Comparison of ENCODE assay signal across 18 cellular contexts in the genomic region with DNA sequence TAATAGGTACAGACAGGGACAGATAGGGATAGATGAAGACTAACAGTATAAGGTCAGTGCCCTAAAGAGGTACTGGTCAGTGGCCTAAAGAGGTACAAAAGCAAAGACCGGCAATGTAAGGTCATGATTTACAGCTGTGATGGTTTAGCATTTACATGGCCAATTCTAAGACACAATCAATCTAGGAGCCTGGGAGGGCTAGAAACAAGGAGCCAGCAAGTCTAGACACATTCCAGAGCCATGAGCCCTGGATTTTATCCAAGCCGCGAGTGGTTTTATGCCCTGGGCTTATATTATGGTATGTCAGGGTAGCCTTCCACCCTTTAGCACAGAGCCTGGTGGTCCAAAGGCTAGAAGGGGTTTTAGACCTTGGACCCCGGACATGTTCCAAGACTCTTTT.
DNase-seq lines count a peak whose midpoint lies in the region; ATAC-seq and TF ChIP-seq lines count a peak whose summit lies in the region.
"Had no signal": no experiment of that assay in that cellular context is flagged by ENCODE, and none has a peak within 500 bp of the region (broad histone marks: within the 10 kb centered on the region; RNA-seq: fewer than 3 reads in every experiment).

No MANE protein-coding gene starts in this region.

- POLR2A ChIA-PET in MCF 10A (lab: Yijun Ruan, JAX): no interaction called here

- H3K9me3 Mint-ChIP-seq in MCF 10A (ENCODE audit: unreplicated experiment): no peaks in the 10 kb centered on the region

- no peak for TF ChIP-seq POLR2A in breast epithelium (IDR thresholded peaks at IDR 0.05)
- no peak for TF ChIP-seq POLR2A in body of pancreas (IDR thresholded peaks at IDR 0.05)

- intact Hi-C loops in MCF 10A (cut with micrococcal nuclease) (no loop called here), breast epithelium (cut with DNase I; ENCODE audit: low total_unique reads) (no loop called here), body of pancreas (cut with DNase I) (no loop called here)

- ATAC-seq in foreskin keratinocyte (no peak), body of pancreas (no peak), HG03045 (IDR thresholded peaks at IDR 0.05; ENCODE audit: unreplicated experiment) (no peak)

- H3K27me3 ChIP-seq in breast epithelium: no peaks in the 10 kb centered on the region
- no peaks in the 10 kb centered on the region for H3K27me3 ChIP-seq in adipocyte (replicated peaks; ENCODE audit: control insufficient read depth, insufficient read depth, low read length)
- H3K27me3 ChIP-seq in foreskin keratinocyte: no peaks in the 10 kb centered on the region
- no peaks in the 10 kb centered on the region for H3K27me3 ChIP-seq in body of pancreas
- H3K27me3 ChIP-seq: BLaER1 had no signal

- DNase-seq in MCF 10A (ENCODE audit: unreplicated experiment) (peak; percentile 35), breast epithelium (ENCODE audit: low spot score in 2 of 2) (no peak), adipocyte (ENCODE audit: low read depth) (peak; percentile 25), foreskin keratinocyte (peak; percentile 9 to 29), body of pancreas (no peak), NCI-H128 (lab: John Stamatoyannopoulos, UW; ENCODE audit: unreplicated experiment) (no peak), cortex of kidney (lab: John Stamatoyannopoulos, UW) (no peak)
- DNase-seq: CD8-positive, alpha-beta memory T cell; DND-41; HFFc6; NCI-H1417; NCI-H1930; NCI-H446; NCI-H69; RPMI8226 had no signal

- H3K27ac Mint-ChIP-seq in MCF 10A (ENCODE audit: low read depth, unreplicated experiment): no peak overlapping the region
- H3K27ac Mint-ChIP-seq: CD8-positive, alpha-beta memory T cell; HFFc6 had no signal

- BruUV-seq in MCF 10A (replicated peaks; lab: Mats Ljungman, UMichigan): no TSS peak

- 74 to 77% methylated on average over 4 of the region's 4 CpGs for WGBS in body of pancreas, 2 donors

- CTCF ChIA-PET in MCF 10A (lab: Yijun Ruan, JAX): interaction anchor here (0.6 kb wide), 1 partner anchor 118 kb away, joined by 3 read pairs; no protein-coding TSS in a partner anchor

- no peaks in the 10 kb centered on the region for H3K36me3 Mint-ChIP-seq in MCF 10A (ENCODE audit: insufficient read depth, unreplicated experiment)
- H3K36me3 Mint-ChIP-seq: CD8-positive, alpha-beta memory T cell had no signal

- H3K36me3 ChIP-seq in breast epithelium (no peaks in the 10 kb centered on the region), adipocyte (ENCODE audit: control insufficient read depth, insufficient read depth, low read length, severe bottlenecking) (no peaks in the 10 kb centered on the region), body of pancreas (replicated peaks in 1 of 2; ENCODE audit: insufficient read depth in 1 of 2, low read depth in 2 of 2) (no peaks in the 10 kb centered on the region)
- H3K36me3 ChIP-seq: BLaER1 had no signal

- TF ChIP-seq CTCF in MCF 10A (IDR thresholded peaks at IDR 0.05; ENCODE audit: unreplicated experiment) (no peak), breast epithelium (IDR thresholded peaks at IDR 0.05) (no peak), foreskin keratinocyte (conservative IDR thresholded peaks at IDR 0.05) (no peak), body of pancreas (IDR thresholded peaks at IDR 0.05) (no peak)

- H3K4me3 ChIP-seq in breast epithelium (no peak overlapping the region), adipocyte (ENCODE audit: low read length) (no peak overlapping the region), body of pancreas (no peak overlapping the region)
- H3K4me3 ChIP-seq: BLaER1 had no signal

- H3K27ac ChIP-seq in breast epithelium (no peak overlapping the region), foreskin keratinocyte (no peak overlapping the region), body of pancreas (no peak overlapping the region)
- H3K27ac ChIP-seq: 22Rv1, BLaER1 had no signal

- no peaks in the 10 kb centered on the region for H3K4me1 Mint-ChIP-seq in MCF 10A (ENCODE audit: insufficient read depth, unreplicated experiment)
- H3K4me1 Mint-ChIP-seq: CD8-positive, alpha-beta memory T cell had no signal

- H3K4me3 Mint-ChIP-seq in MCF 10A (ENCODE audit: unreplicated experiment): no peak overlapping the region
- H3K4me3 Mint-ChIP-seq: CD8-positive, alpha-beta memory T cell; HFFc6 had no signal

- H3K9me3 ChIP-seq in breast epithelium (no peaks in the 10 kb centered on the region), adipocyte (ENCODE audit: control insufficient read depth, low read length) (no peaks in the 10 kb centered on the region), body of pancreas (no peaks in the 10 kb centered on the region)
- H3K9me3 ChIP-seq: BLaER1 had no signal

- no peaks in the 10 kb centered on the region for H3K27me3 Mint-ChIP-seq in MCF 10A (ENCODE audit: insufficient read depth, unreplicated experiment)
- H3K27me3 Mint-ChIP-seq: CD8-positive, alpha-beta memory T cell had no signal

- H3K4me1 ChIP-seq in breast epithelium (no peaks in the 10 kb centered on the region), adipocyte (ENCODE audit: control insufficient read depth, insufficient read depth, low read length) (no peaks in the 10 kb centered on the region), foreskin keratinocyte (no peaks in the 10 kb centered on the region), body of pancreas (no peaks in the 10 kb centered on the region)
- H3K4me1 ChIP-seq: BLaER1 had no signal

- no peak overlapping the region for H3K9ac ChIP-seq in adipocyte (ENCODE audit: low read length)
- H3K9ac ChIP-seq: BLaER1 had no signal

Comparison
In these comparisons a context has a peak if more than half of its experiments do, and no peak if none do; other contexts are left out.
1. DNase-seq: peak in MCF 10A (single experiment), adipocyte (single experiment) and foreskin keratinocyte (2 of 2); none in breast epithelium (0 of 2), body of pancreas (0 of 4), NCI-H128 (single experiment) and cortex of kidney (single experiment).